In the genomic region with DNA sequence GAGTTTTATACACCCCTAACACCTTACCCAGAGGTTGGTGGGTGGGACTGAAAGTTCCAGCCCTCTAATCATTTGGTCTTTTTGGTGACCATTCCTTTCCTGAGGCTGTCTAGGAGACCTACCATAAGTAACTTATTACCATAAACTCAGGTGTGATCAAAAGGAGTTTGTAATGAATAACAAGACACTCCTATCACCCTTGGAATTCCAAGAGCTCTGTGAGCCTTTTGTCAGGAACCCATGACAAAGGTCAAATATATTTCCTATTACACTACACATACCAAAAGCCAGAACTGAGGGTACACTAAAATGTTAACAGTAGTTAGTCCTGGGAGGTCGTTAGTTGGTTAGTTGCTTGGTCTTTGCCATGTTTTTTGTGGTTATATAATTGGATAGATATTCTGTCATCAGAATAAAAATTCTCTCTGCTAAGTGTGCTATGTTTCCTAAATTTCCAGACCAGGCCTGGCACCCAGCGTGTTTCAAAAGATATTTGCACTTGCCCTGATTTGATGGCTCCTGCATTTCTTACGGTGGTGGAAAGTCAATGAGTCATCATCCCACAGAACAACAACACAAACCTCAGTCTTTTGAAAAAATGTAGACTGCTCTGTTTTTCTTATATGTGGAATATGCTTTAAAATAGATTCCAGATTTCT, we compare ENCODE assay signal across 10 cellular contexts. TPM values are rescaled to one million over a fixed set of nuclear protein-coding genes. Genes with fewer than 3 reads are reported as not detected.
A peak's percentile ranks its signal among the peaks of the same experiment; 100 is the strongest.
DNase-seq lines count a peak whose midpoint lies in the region; ATAC-seq, FAIRE-seq and TF ChIP-seq lines count a peak whose summit lies in the region.
"Had no signal": no experiment of that assay in that cellular context is flagged by ENCODE, and none has a peak within 500 bp of the region (broad histone marks: within the 10 kb centered on the region; RNA-seq: fewer than 3 reads in every experiment).

No MANE protein-coding gene starts in this region.

- peaks cover 19 to 62% (median 23%) of the 10 kb centered on the region in 3 donors for H3K36me3 Mint-ChIP-seq in CD8-positive, alpha-beta memory T cell
- H3K36me3 Mint-ChIP-seq in endothelial cell (ENCODE audit: low read depth, unreplicated experiment): peaks cover 13% of the 10 kb centered on the region

- H3K4me1 Mint-ChIP-seq in CD8-positive, alpha-beta memory T cell: peaks cover 12 to 18% (median 15%) of the 10 kb centered on the region in 3 donors
- no peaks in the 10 kb centered on the region for H3K4me1 Mint-ChIP-seq in endothelial cell (ENCODE audit: unreplicated experiment)

- no peak for ATAC-seq in HG03520 (IDR thresholded peaks at IDR 0.05; ENCODE audit: unreplicated experiment)

- 84 to 86% methylated on average over 3 of the region's 3 CpGs for WGBS in thyroid gland, 2 donors

- H3K4me3 ChIP-seq in CD8-positive, alpha-beta memory T cell (ENCODE audit: low read length): no peak overlapping the region
- H3K4me3 ChIP-seq in MG63 (no peak overlapping the region), thyroid gland (replicated peaks in 1 of 3) (no peak overlapping the region)

- H3K27me3 Mint-ChIP-seq in CD8-positive, alpha-beta memory T cell: no peaks in the 10 kb centered on the region
- peaks cover 3% of the 10 kb centered on the region for H3K27me3 Mint-ChIP-seq in endothelial cell (ENCODE audit: unreplicated experiment)
- H3K27me3 Mint-ChIP-seq: IgD-negative memory B cell had no signal

- H3K27ac ChIP-seq in CD8-positive, alpha-beta memory T cell (ENCODE audit: low read depth, low read length): no peak overlapping the region
- no peak overlapping the region for H3K27ac ChIP-seq in thyroid gland

- peak overlapping the region in 5 of 8 donors; percentile 32 to 71 (median 70) for H3K27ac Mint-ChIP-seq in CD8-positive, alpha-beta memory T cell
- no peak overlapping the region for H3K27ac Mint-ChIP-seq in endothelial cell (ENCODE audit: unreplicated experiment)
- H3K27ac Mint-ChIP-seq: IgD-negative memory B cell had no signal

- H3K9me3 ChIP-seq in CD8-positive, alpha-beta memory T cell (ENCODE audit: low read length): no peaks in the 10 kb centered on the region
- H3K9me3 ChIP-seq in MG63: no peaks in the 10 kb centered on the region
- no peaks in the 10 kb centered on the region for H3K9me3 ChIP-seq in thyroid gland

- no peak for FAIRE-seq in frontal cortex (lab: Jason Lieb, UNC)

- TF ChIP-seq CTCF in endothelial cell (IDR thresholded peaks at IDR 0.05; ENCODE audit: unreplicated experiment): no peak
- TF ChIP-seq CTCF in thyroid gland (IDR thresholded peaks at IDR 0.05): no peak

- POLR2A ChIA-PET in CD8-positive, alpha-beta memory T cell (lab: Charles Lee): interaction anchor here (0.6 kb wide), 1 partner anchor 17 kb away, joined by 4 read pairs; no protein-coding TSS in a partner anchor

- intact Hi-C loops in thyroid gland (cut with DNase I): no loop called here

- H3K9me3 Mint-ChIP-seq in CD8-positive, alpha-beta memory T cell: no peaks in the 10 kb centered on the region
- no peaks in the 10 kb centered on the region for H3K9me3 Mint-ChIP-seq in endothelial cell (ENCODE audit: unreplicated experiment)
- H3K9me3 Mint-ChIP-seq: IgD-negative memory B cell had no signal

- H3K4me1 ChIP-seq in CD8-positive, alpha-beta memory T cell (ENCODE audit: insufficient read depth, low read length): no peaks in the 10 kb centered on the region
- H3K4me1 ChIP-seq in thyroid gland: peaks cover 10 to 12% of the 10 kb centered on the region in 2 donors

- no peak for DNase-seq in CD8-positive, alpha-beta memory T cell
- DNase-seq in MG63 (peak; percentile 2), dermis blood vessel endothelial cell (peak; percentile 71), non-pigmented ciliary epithelial cell (ENCODE audit: low read depth) (peak; percentile 83), frontal cortex (ENCODE audit: low spot score in 2 of 2) (no peak), endothelial cell (ENCODE audit: low spot score) (no peak), thyroid gland (no peak)
- DNase-seq: stimulated activated CD4-positive, alpha-beta T cell treated with anti-CD3 and anti-CD28 coated beads, Interleukin-2, amount 100 ng/mL, for 24 hours had no signal

- H3K27me3 ChIP-seq in CD8-positive, alpha-beta memory T cell (ENCODE audit: insufficient read depth, low read length, poor library complexity, severe bottlenecking): no peaks in the 10 kb centered on the region
- H3K27me3 ChIP-seq in MG63 (no peaks in the 10 kb centered on the region), thyroid gland (no peaks in the 10 kb centered on the region)

- peak overlapping the region in 1 of 7 donors; percentile 35 for H3K4me3 Mint-ChIP-seq in CD8-positive, alpha-beta memory T cell
- H3K4me3 Mint-ChIP-seq in endothelial cell (ENCODE audit: unreplicated experiment): no peak overlapping the region
- H3K4me3 Mint-ChIP-seq: IgD-negative memory B cell had no signal

- H3K36me3 ChIP-seq in CD8-positive, alpha-beta memory T cell (ENCODE audit: insufficient read depth, low read length): peaks cover 14% of the 10 kb centered on the region
- peaks cover 53% of the 10 kb centered on the region for H3K36me3 ChIP-seq in MG63
- H3K36me3 ChIP-seq in thyroid gland: no peaks in the 10 kb centered on the region

- CTCF ChIA-PET in CD8-positive, alpha-beta memory T cell (lab: Charles Lee): interaction anchor here (1.4 to 7.9 kb wide), 3 partner anchors 10 to 59 kb away, joined by 3 to 42 read pairs (median 6); no protein-coding TSS in a partner anchor

- no peak for TF ChIP-seq POLR2A in thyroid gland (IDR thresholded peaks at IDR 0.05)

RNA-seq across cellular contexts. Expression of a gene that starts 27.0 kb away (rescaled TPM):
- total RNA-seq in CD8-positive, alpha-beta memory T cell: 1 to 10 TPM; 3.1 to 3.6 TPM
- polyA plus RNA-seq in CD8-positive, alpha-beta memory T cell: 1.0 TPM
- total RNA-seq in MG63 (2014; rRNA removed; shearing (Covaris generic); ENCODE audit: low replicate concordance): 0.10 TPM in 1 of 2 replicates, not detected in the other
- total RNA-seq in dermis blood vessel endothelial cell: 0.47 and 0.68 TPM in 2 replicates
- 37.5 TPM for total RNA-seq in frontal cortex
- total RNA-seq in endothelial cell (ENCODE audit: unreplicated experiment): 6.1 TPM
- total RNA-seq in thyroid gland: 1 to 10 TPM in 3 of 4 donors, under 1 TPM in 1; 0.92 to 1.3 (median 1.0) TPM

RNA-seq across cellular contexts. Expression of a gene that starts 50.2 kb away (rescaled TPM):
- total RNA-seq in CD8-positive, alpha-beta memory T cell: 100 to 1,000 TPM; 247 to 256 TPM
- polyA plus RNA-seq in CD8-positive, alpha-beta memory T cell: 41.1 TPM
- 23.1 and 38.2 TPM in 2 replicates for total RNA-seq in MG63 (2014; rRNA removed; shearing (Covaris generic); ENCODE audit: low replicate concordance)
- total RNA-seq in dermis blood vessel endothelial cell (39.8 and 112 TPM in 2 replicates), frontal cortex (28.5 TPM), endothelial cell (ENCODE audit: unreplicated experiment) (43.7 TPM), thyroid gland (10 to 100 TPM; 26.9 to 48.0 (median 33.2) TPM)

Comparison
In these comparisons a context has a peak if more than half of its experiments do, and no peak if none do; other contexts are left out.
1. DNase-seq: peak in MG63 (single experiment), dermis blood vessel endothelial cell (single experiment) and non-pigmented ciliary epithelial cell (single experiment); none in CD8-positive, alpha-beta memory T cell (0 of 5), frontal cortex (0 of 2), endothelial cell (single experiment) and thyroid gland (0 of 2).